Comparison of ENCODE assay signal across 12 cellular contexts in genomic region chr2:60873381-60873780, GRCh38. TPM values are rescaled to one million over a fixed set of nuclear protein-coding genes. Genes with fewer than 3 reads are reported as not detected.
DNase-seq lines count a peak whose midpoint lies in the region; ATAC-seq and TF ChIP-seq lines count a peak whose summit lies in the region.
"Had no signal": no experiment of that assay in that cellular context is flagged by ENCODE, and none has a peak within 500 bp of the region (broad histone marks: within the 10 kb centered on the region; RNA-seq: fewer than 3 reads in every experiment).

No MANE protein-coding gene starts in this region.

- POLR2A ChIA-PET in activated CD8-positive, alpha-beta T cell treated with anti-CD3 and anti-CD28 coated beads, Interleukin-2, amount 10 ng/mL, durations not matched to agents 7 days and 5 days (lab: Charles Lee): no interaction called here

- H3K4me3 Mint-ChIP-seq in activated CD8-positive, alpha-beta T cell treated with anti-CD3 and anti-CD28 coated beads, Interleukin-2, amount 10 ng/mL, durations not matched to agents 7 days and 5 days: no peak overlapping the region

- DNase-seq in GM20000 (ENCODE audit: low spot score) (peak; percentile 71), coronary artery (ENCODE audit: low spot score) (no peak), body of pancreas (no peak), NCI-H1048 (lab: John Stamatoyannopoulos, UW) (no peak)
- DNase-seq in activated CD8-positive, alpha-beta T cell treated with anti-CD3 and anti-CD28 coated beads, Interleukin-2, amount 10 ng/mL, durations not matched to agents 7 days and 5 days: peak; percentile 1
- no peak for DNase-seq in stimulated activated CD4-positive, alpha-beta T cell treated with anti-CD3 and anti-CD28 coated beads, Interleukin-2, amount 100 ng/mL, for 48 hours
- DNase-seq: brain microvascular endothelial cell, DND-41, NCI-H1417 treated with DMSO at 0.1 percent for 48 hours had no signal

- 86 to 89% methylated on average over 3 of the region's 3 CpGs for WGBS in body of pancreas, 2 donors

- no peaks in the 10 kb centered on the region for H3K4me1 ChIP-seq in body of pancreas

- intact Hi-C loops in body of pancreas (cut with DNase I): no loop called here

- no peak for TF ChIP-seq POLR2A in body of pancreas (IDR thresholded peaks at IDR 0.05)

- H3K9me3 Mint-ChIP-seq in activated CD8-positive, alpha-beta T cell treated with anti-CD3 and anti-CD28 coated beads, Interleukin-2, amount 10 ng/mL, durations not matched to agents 7 days and 5 days (ENCODE audit: insufficient read depth): no peaks in the 10 kb centered on the region

- H3K27ac ChIP-seq in coronary artery (no peak overlapping the region), body of pancreas (no peak overlapping the region)
- H3K27ac ChIP-seq: brain microvascular endothelial cell, HL-60 had no signal

- ATAC-seq in GM18520 (IDR thresholded peaks at IDR 0.05; ENCODE audit: unreplicated experiment): peak; percentile 68
- peak; percentile 67 for ATAC-seq in HG03060 (IDR thresholded peaks at IDR 0.05; ENCODE audit: low read depth, unreplicated experiment)
- no peak for ATAC-seq in activated CD8-positive, alpha-beta T cell treated with anti-CD3 and anti-CD28 coated beads, Interleukin-2, amount 10 ng/mL, durations not matched to agents 7 days and 5 days
- ATAC-seq in body of pancreas: no peak

- peaks cover 9% of the 10 kb centered on the region for H3K4me1 Mint-ChIP-seq in activated CD8-positive, alpha-beta T cell treated with anti-CD3 and anti-CD28 coated beads, Interleukin-2, amount 10 ng/mL, durations not matched to agents 7 days and 5 days (ENCODE audit: low read depth)

- no peaks in the 10 kb centered on the region for H3K27me3 Mint-ChIP-seq in activated CD8-positive, alpha-beta T cell treated with anti-CD3 and anti-CD28 coated beads, Interleukin-2, amount 10 ng/mL, durations not matched to agents 7 days and 5 days (ENCODE audit: low read depth)

- H3K36me3 Mint-ChIP-seq in activated CD8-positive, alpha-beta T cell treated with anti-CD3 and anti-CD28 coated beads, Interleukin-2, amount 10 ng/mL, durations not matched to agents 7 days and 5 days (ENCODE audit: low read depth): peaks cover 7% of the 10 kb centered on the region

- H3K36me3 ChIP-seq in body of pancreas (replicated peaks in 1 of 2; ENCODE audit: insufficient read depth in 1 of 2, low read depth in 2 of 2): no peaks in the 10 kb centered on the region
- H3K36me3 ChIP-seq: brain microvascular endothelial cell had no signal

- H3K4me3 ChIP-seq in coronary artery: no peak overlapping the region
- no peak overlapping the region for H3K4me3 ChIP-seq in body of pancreas

- no peaks in the 10 kb centered on the region for H3K9me3 ChIP-seq in body of pancreas

- CTCF ChIA-PET in activated CD8-positive, alpha-beta T cell treated with anti-CD3 and anti-CD28 coated beads, Interleukin-2, amount 10 ng/mL, durations not matched to agents 7 days and 5 days (lab: Charles Lee): interaction anchor here (0.6 kb wide), 1 partner anchor 1082 kb away, joined by 3 read pairs; no protein-coding TSS in a partner anchor

- TF ChIP-seq CTCF in GM20000 (IDR thresholded peaks at IDR 0.05; ENCODE audit: extremely low read depth, missing control alignments) (no peak), coronary artery (IDR thresholded peaks at IDR 0.05) (no peak), body of pancreas (IDR thresholded peaks at IDR 0.05) (no peak)

- H3K27ac Mint-ChIP-seq in activated CD8-positive, alpha-beta T cell treated with anti-CD3 and anti-CD28 coated beads, Interleukin-2, amount 10 ng/mL, durations not matched to agents 7 days and 5 days: no peak overlapping the region

- no peaks in the 10 kb centered on the region for H3K27me3 ChIP-seq in body of pancreas
- H3K27me3 ChIP-seq: brain microvascular endothelial cell had no signal

RNA-seq across cellular contexts. Expression of gene REL, which starts 8.0 kb away (rescaled TPM):
- total RNA-seq in activated CD8-positive, alpha-beta T cell treated with anti-CD3 and anti-CD28 coated beads, Interleukin-2, amount 10 ng/mL, durations not matched to agents 7 days and 5 days: 10 to 100 TPM; 20.1 to 21.6 TPM
- 10 to 100 TPM; 10.4 to 11.2 TPM for total RNA-seq in body of pancreas

Comparison
In these comparisons a context has a peak if more than half of its experiments do, and no peak if none do; other contexts are left out.
1. ATAC-seq: peak in GM18520 (single experiment) and HG03060 (single experiment); none in activated CD8-positive, alpha-beta T cell treated with anti-CD3 and anti-CD28 coated beads, Interleukin-2, amount 10 ng/mL, durations not matched to agents 7 days and 5 days (single experiment) and body of pancreas (single experiment).
2. DNase-seq: peak in GM20000 (single experiment) and activated CD8-positive, alpha-beta T cell treated with anti-CD3 and anti-CD28 coated beads, Interleukin-2, amount 10 ng/mL, durations not matched to agents 7 days and 5 days (single experiment); none in coronary artery (single experiment), stimulated activated CD4-positive, alpha-beta T cell treated with anti-CD3 and anti-CD28 coated beads, Interleukin-2, amount 100 ng/mL, for 48 hours (0 of 2), body of pancreas (0 of 4) and NCI-H1048 (single experiment).